ENCODE assay signal across 1 cellular context in the genomic region with DNA sequence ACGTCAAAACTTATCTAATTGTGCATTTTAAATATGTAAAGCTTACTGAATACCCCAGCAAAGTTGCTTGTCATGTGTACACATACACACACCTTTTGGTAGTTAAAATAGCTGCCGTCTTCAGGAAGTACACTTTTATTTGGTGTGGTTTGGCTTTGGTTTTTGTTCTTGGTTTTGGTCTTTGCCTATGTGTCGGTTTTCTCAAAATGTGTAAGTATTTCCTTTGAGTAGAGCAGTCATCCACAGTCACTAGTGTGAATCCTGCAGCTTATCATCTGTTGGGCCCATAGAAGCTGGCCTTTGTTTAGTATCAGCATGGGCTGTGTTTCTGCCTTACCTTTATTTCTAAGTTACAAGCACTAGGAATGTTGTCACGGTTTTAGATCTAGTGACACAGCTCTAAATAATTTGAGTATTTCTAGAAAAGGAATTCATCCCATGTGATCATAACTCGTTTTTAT.
TF ChIP-seq lines count a peak whose summit lies in the region.

No MANE protein-coding gene starts in this region.

TF ChIP-seq in HepG2, 621 proteins besides CTCF, POLR2A, EP300 and RAD21:
- TF ChIP-seq ZNF138 (CRISPR knock-in tag; IDR thresholded peaks at IDR 0.05; ENCODE audit: low read depth) = no peak
- no peak for TF ChIP-seq ZNF232 (CRISPR knock-in tag; IDR thresholded peaks at IDR 0.05; ENCODE audit: borderline replicate concordance)
- no peak for TF ChIP-seq ZBTB7B (CRISPR knock-in tag; IDR thresholded peaks at IDR 0.05)
- TF ChIP-seq CHD4 (IDR thresholded peaks at IDR 0.05; ENCODE audit: borderline replicate concordance, low read length) = no peak
- no peak for TF ChIP-seq ZNF484 (CRISPR knock-in tag; IDR thresholded peaks at IDR 0.05; ENCODE audit: borderline replicate concordance, low read depth)
- TF ChIP-seq CCAR2 (optimal IDR thresholded peaks at IDR 0.05; ENCODE audit: low read depth, low read length) = no peak
- TF ChIP-seq ZNF724P (CRISPR knock-in tag; IDR thresholded peaks at IDR 0.05; ENCODE audit: borderline replicate concordance) = no peak
- 0 out of 2 replicates have a peak, but pooled peaks have one; percentile 0 for TF ChIP-seq SIN3B (IDR thresholded peaks at IDR 0.05; ENCODE audit: low read length)
- TF ChIP-seq, protein P1, sequence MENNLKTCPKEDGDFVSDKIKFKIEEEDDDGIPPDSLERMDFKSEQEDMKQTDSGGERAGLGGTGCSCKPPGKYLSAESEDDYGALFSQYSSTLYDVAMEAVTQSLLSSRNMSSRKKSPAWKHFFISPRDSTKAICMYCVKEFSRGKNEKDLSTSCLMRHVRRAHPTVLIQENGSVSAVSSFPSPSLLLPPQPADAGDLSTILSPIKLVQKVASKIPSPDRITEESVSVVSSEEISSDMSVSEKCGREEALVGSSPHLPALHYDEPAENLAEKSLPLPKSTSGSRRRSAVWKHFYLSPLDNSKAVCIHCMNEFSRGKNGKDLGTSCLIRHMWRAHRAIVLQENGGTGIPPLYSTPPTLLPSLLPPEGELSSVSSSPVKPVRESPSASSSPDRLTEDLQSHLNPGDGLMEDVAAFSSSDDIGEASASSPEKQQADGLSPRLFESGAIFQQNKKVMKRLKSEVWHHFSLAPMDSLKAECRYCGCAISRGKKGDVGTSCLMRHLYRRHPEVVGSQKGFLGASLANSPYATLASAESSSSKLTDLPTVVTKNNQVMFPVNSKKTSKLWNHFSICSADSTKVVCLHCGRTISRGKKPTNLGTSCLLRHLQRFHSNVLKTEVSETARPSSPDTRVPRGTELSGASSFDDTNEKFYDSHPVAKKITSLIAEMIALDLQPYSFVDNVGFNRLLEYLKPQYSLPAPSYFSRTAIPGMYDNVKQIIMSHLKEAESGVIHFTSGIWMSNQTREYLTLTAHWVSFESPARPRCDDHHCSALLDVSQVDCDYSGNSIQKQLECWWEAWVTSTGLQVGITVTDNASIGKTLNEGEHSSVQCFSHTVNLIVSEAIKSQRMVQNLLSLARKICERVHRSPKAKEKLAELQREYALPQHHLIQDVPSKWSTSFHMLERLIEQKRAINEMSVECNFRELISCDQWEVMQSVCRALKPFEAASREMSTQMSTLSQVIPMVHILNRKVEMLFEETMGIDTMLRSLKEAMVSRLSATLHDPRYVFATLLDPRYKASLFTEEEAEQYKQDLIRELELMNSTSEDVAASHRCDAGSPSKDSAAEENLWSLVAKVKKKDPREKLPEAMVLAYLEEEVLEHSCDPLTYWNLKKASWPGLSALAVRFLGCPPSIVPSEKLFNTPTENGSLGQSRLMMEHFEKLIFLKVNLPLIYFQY (CRISPR knock-in tag; IDR thresholded peaks at IDR 0.05; ENCODE audit: borderline replicate concordance) = no peak
- TF ChIP-seq THRA (CRISPR knock-in tag; IDR thresholded peaks at IDR 0.05; ENCODE audit: borderline replicate concordance) = no peak
- no peak for TF ChIP-seq MEF2D (CRISPR knock-in tag; IDR thresholded peaks at IDR 0.05)
- no peak for TF ChIP-seq ZBTB1 (CRISPR knock-in tag; IDR thresholded peaks at IDR 0.05; ENCODE audit: borderline replicate concordance)
- TF ChIP-seq REPIN1 (CRISPR knock-in tag; IDR thresholded peaks at IDR 0.05; ENCODE audit: borderline replicate concordance, low read depth) = no peak
- no peak for TF ChIP-seq SNRNP70 (IDR thresholded peaks at IDR 0.05; ENCODE audit: low read depth, low read length)
- TF ChIP-seq ZNF768 (CRISPR knock-in tag; IDR thresholded peaks at IDR 0.05) = no peak
- TF ChIP-seq CREM (IDR thresholded peaks at IDR 0.05) = no peak
- no peak for TF ChIP-seq CREM (CRISPR knock-in tag; IDR thresholded peaks at IDR 0.05)
- 0 out of 2 replicates have a peak, but pooled peaks have one; percentile 8 for TF ChIP-seq STAG1 (CRISPR knock-in tag; IDR thresholded peaks at IDR 0.05)
- peak; percentile 30 for TF ChIP-seq RBFOX2 (IDR thresholded peaks at IDR 0.05; ENCODE audit: low read depth, low read length)
- no peak for TF ChIP-seq SOX5 (CRISPR knock-in tag; IDR thresholded peaks at IDR 0.05; ENCODE audit: borderline replicate concordance)
- TF ChIP-seq MYPOP (CRISPR knock-in tag; IDR thresholded peaks at IDR 0.05) = no peak
- TF ChIP-seq REL (CRISPR knock-in tag; conservative IDR thresholded peaks at IDR 0.05) = no peak
- no peak for TF ChIP-seq PAF1 (CRISPR knock-in tag; IDR thresholded peaks at IDR 0.05)
- TF ChIP-seq ZNF207 (IDR thresholded peaks at IDR 0.05; ENCODE audit: borderline replicate concordance) = no peak
- TF ChIP-seq, protein P2, sequence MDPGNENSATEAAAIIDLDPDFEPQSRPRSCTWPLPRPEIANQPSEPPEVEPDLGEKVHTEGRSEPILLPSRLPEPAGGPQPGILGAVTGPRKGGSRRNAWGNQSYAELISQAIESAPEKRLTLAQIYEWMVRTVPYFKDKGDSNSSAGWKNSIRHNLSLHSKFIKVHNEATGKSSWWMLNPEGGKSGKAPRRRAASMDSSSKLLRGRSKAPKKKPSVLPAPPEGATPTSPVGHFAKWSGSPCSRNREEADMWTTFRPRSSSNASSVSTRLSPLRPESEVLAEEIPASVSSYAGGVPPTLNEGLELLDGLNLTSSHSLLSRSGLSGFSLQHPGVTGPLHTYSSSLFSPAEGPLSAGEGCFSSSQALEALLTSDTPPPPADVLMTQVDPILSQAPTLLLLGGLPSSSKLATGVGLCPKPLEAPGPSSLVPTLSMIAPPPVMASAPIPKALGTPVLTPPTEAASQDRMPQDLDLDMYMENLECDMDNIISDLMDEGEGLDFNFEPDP (CRISPR knock-in tag; conservative IDR thresholded peaks at IDR 0.05) = no peak
- TF ChIP-seq ZFX (CRISPR knock-in tag; IDR thresholded peaks at IDR 0.05; ENCODE audit: low read depth) = 0 out of 2 replicates have a peak, but pooled peaks have one; percentile 48
- TF ChIP-seq GFI1 (CRISPR knock-in tag; IDR thresholded peaks at IDR 0.05; ENCODE audit: borderline replicate concordance) = no peak
